In the genomic region with DNA sequence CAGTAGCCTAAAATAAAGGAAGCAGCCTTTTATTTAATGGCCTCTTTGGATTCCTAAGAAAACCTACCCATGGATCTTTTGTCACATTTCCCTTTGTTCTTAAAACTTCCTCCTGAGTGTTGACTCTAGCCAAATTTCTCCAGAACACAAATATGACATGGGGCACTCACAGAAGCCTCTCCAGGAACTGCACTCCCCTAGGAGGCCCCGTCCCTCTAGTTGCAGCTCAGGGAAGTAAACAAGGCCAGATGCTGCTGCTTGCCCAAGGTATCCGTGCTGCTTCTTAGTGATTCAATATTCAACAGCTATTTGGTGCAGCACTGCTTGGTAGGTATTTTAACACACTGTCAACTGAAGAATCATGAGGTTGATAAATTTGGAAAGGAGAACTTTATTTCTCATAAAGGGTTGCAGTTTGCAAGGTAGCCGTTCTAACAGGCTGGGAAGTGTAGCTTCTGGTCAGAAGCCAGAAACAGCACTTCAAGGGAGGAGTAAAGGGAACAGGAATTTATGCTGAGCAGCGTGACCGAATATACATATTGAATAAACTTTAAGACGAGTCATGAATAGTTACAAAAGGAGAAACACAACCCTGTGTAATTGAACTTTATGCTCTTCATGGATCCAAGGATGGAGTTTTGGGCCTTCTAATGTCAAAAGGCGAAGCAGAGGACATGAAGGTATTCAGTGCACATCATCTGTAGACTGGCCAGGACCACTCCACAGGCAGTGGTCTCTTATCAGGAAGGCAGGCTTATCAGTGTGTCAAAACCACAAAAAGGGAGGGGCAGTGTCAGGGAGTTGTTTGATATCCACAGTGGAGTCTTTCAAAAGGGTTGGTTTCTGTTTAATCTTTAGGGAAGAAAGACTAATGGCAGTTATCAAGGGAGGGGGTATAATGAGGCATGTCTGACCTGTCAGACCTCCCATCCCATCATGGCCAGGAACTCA, we compare ENCODE assay signal across 14 cellular contexts.
DNase-seq lines count a peak whose midpoint lies in the region; ATAC-seq and TF ChIP-seq lines count a peak whose summit lies in the region.
"Had no signal": no experiment of that assay in that cellular context is flagged by ENCODE, and none has a peak within 500 bp of the region (broad histone marks: within the 10 kb centered on the region; RNA-seq: fewer than 3 reads in every experiment).

No MANE protein-coding gene starts in this region.

- no peaks in the 10 kb centered on the region for H3K4me1 Mint-ChIP-seq in activated T-cell treated with anti-CD3 and anti-CD28 coated beads, Interleukin-2, amount 50 U/mL, for 72 hours (ENCODE audit: low read depth)
- H3K4me1 Mint-ChIP-seq: activated naive CD8-positive, alpha-beta T cell treated with anti-CD3 and anti-CD28 coated beads, Interleukin-2, amount 10 ng/mL, durations not matched to agents 7 days and 5 days had no signal

- CTCF ChIA-PET in PC-3 (lab: Charles Lee) = no interaction called here

- no peaks in the 10 kb centered on the region for H3K36me3 Mint-ChIP-seq in activated T-cell treated with anti-CD3 and anti-CD28 coated beads, Interleukin-2, amount 50 U/mL, for 72 hours (ENCODE audit: insufficient read depth in 2 of 2)
- H3K36me3 Mint-ChIP-seq: activated naive CD8-positive, alpha-beta T cell treated with anti-CD3 and anti-CD28 coated beads, Interleukin-2, amount 10 ng/mL, durations not matched to agents 7 days and 5 days; natural killer cell treated with Interleukin-12 subunit alpha and Interleukin-12 subunit beta and Interleukin-15 and Interleukin-18, amount 100 ng/mL, for 72 hours had no signal

- H3K27ac ChIP-seq in BLaER1 treated with 17β-estradiol and CSF1 and Interleukin-3, amounts not matched to agents 10 nM and 100 nM = no peak overlapping the region
- peak overlapping the region; percentile 3; the same call in 1 of the 2 replicates for H3K27ac ChIP-seq in PC-3 (ENCODE audit: low read length)
- peak overlapping the region; percentile 9 for H3K27ac ChIP-seq in foreskin keratinocyte
- no peak overlapping the region for H3K27ac ChIP-seq in esophagus muscularis mucosa (replicated peaks in 1 of 4)
- H3K27ac ChIP-seq: Peyer's patch had no signal

- 0 out of 2 replicates have a peak overlapping the region, but pooled peaks have one; percentile 42 for H2AFZ ChIP-seq in PC-3 (ENCODE audit: low read length)

- no peaks in the 10 kb centered on the region for H4K20me1 ChIP-seq in BLaER1 treated with 17β-estradiol and CSF1 and Interleukin-3, amounts not matched to agents 10 nM and 100 nM
- H4K20me1 ChIP-seq in PC-3 (ENCODE audit: low read length) = no peaks in the 10 kb centered on the region

- TF ChIP-seq EP300 in esophagus muscularis mucosa (IDR thresholded peaks at IDR 0.05) = no peak

- H3K4me2 ChIP-seq in BLaER1 treated with 17β-estradiol and CSF1 and Interleukin-3, amounts not matched to agents 10 nM and 100 nM = peak overlapping the region in 7 of 11 experiments; percentile 0 to 33 (median 20); a peak in 5 of 22 replicates
- no peak overlapping the region for H3K4me2 ChIP-seq in PC-3 (ENCODE audit: low read length)

- no peak overlapping the region for H3K4me3 ChIP-seq in BLaER1 treated with 17β-estradiol and CSF1 and Interleukin-3, amounts not matched to agents 10 nM and 100 nM
- H3K4me3 ChIP-seq in PC-3 (ENCODE audit: low read length) (no peak overlapping the region), esophagus muscularis mucosa (no peak overlapping the region)
- H3K4me3 ChIP-seq: Peyer's patch had no signal

- no peaks in the 10 kb centered on the region for H3K36me3 ChIP-seq in BLaER1 treated with 17β-estradiol and CSF1 and Interleukin-3, amounts not matched to agents 10 nM and 100 nM
- H3K36me3 ChIP-seq in PC-3 (ENCODE audit: low read depth, low read length) = no peaks in the 10 kb centered on the region
- no peaks in the 10 kb centered on the region for H3K36me3 ChIP-seq in esophagus muscularis mucosa
- H3K36me3 ChIP-seq: Peyer's patch had no signal

- DNase-seq in ELF-1 (ENCODE audit: low read depth, low spot score) (peak; percentile 43), PC-3 (peak; percentile 19), foreskin keratinocyte (peak in 1 of 2 donors; percentile 32), G401 (ENCODE audit: low spot score) (no peak), esophagus muscularis mucosa (ENCODE audit: extremely low spot score) (no peak)
- DNase-seq in activated T-cell treated with anti-CD3 and anti-CD28 coated beads, Interleukin-2, amount 50 U/mL, for 72 hours = no peak
- DNase-seq: activated naive CD8-positive, alpha-beta T cell treated with anti-CD3 and anti-CD28 coated beads, Interleukin-2, amount 10 ng/mL, durations not matched to agents 7 days and 5 days; H7; NCI-H1105 treated with DMSO at 0.1 percent for 48 hours; Peyer's patch; T1000 had no signal

- no peaks in the 10 kb centered on the region for H3K9me3 Mint-ChIP-seq in activated T-cell treated with anti-CD3 and anti-CD28 coated beads, Interleukin-2, amount 50 U/mL, for 72 hours
- H3K9me3 Mint-ChIP-seq: activated naive CD8-positive, alpha-beta T cell treated with anti-CD3 and anti-CD28 coated beads, Interleukin-2, amount 10 ng/mL, durations not matched to agents 7 days and 5 days; natural killer cell treated with Interleukin-12 subunit alpha and Interleukin-12 subunit beta and Interleukin-15 and Interleukin-18, amount 100 ng/mL, for 72 hours had no signal

- 57% methylated on average over 7 of the region's 7 CpGs for WGBS in esophagus muscularis mucosa

- in situ Hi-C loops in G401 (cut with HindIII; ENCODE audit: low sequenced_read_pairs) = no loop called here

- no peak overlapping the region for H3K4me3 Mint-ChIP-seq in activated T-cell treated with anti-CD3 and anti-CD28 coated beads, Interleukin-2, amount 50 U/mL, for 72 hours
- H3K4me3 Mint-ChIP-seq: activated naive CD8-positive, alpha-beta T cell treated with anti-CD3 and anti-CD28 coated beads, Interleukin-2, amount 10 ng/mL, durations not matched to agents 7 days and 5 days; natural killer cell treated with Interleukin-12 subunit alpha and Interleukin-12 subunit beta and Interleukin-15 and Interleukin-18, amount 100 ng/mL, for 72 hours had no signal

- H3K27ac Mint-ChIP-seq in activated T-cell treated with anti-CD3 and anti-CD28 coated beads, Interleukin-2, amount 50 U/mL, for 72 hours = no peak overlapping the region
- H3K27ac Mint-ChIP-seq: activated naive CD8-positive, alpha-beta T cell treated with anti-CD3 and anti-CD28 coated beads, Interleukin-2, amount 10 ng/mL, durations not matched to agents 7 days and 5 days; natural killer cell treated with Interleukin-12 subunit alpha and Interleukin-12 subunit beta and Interleukin-15 and Interleukin-18, amount 100 ng/mL, for 72 hours had no signal

- no peaks in the 10 kb centered on the region for H3K79me2 ChIP-seq in PC-3 (ENCODE audit: low read length)

- no peaks in the 10 kb centered on the region for H3K27me3 Mint-ChIP-seq in activated T-cell treated with anti-CD3 and anti-CD28 coated beads, Interleukin-2, amount 50 U/mL, for 72 hours (ENCODE audit: low read depth)
- H3K27me3 Mint-ChIP-seq: activated naive CD8-positive, alpha-beta T cell treated with anti-CD3 and anti-CD28 coated beads, Interleukin-2, amount 10 ng/mL, durations not matched to agents 7 days and 5 days had no signal

- H3F3A ChIP-seq in PC-3 (ENCODE audit: low read length, unreplicated experiment) = no peaks in the 10 kb centered on the region

- no peaks in the 10 kb centered on the region for H3K9me2 ChIP-seq in PC-3 (replicated peaks; ENCODE audit: low read length)

- H3K9me3 ChIP-seq in BLaER1 treated with 17β-estradiol and CSF1 and Interleukin-3, amounts not matched to agents 10 nM and 100 nM (replicated peaks in 1 of 11) = peaks cover 0 to 6% (median 0%) of the 10 kb centered on the region in 11 experiments; a peak in 3 of 22 replicates
- H3K9me3 ChIP-seq in PC-3 (ENCODE audit: low read length) (no peaks in the 10 kb centered on the region), esophagus muscularis mucosa (no peaks in the 10 kb centered on the region)
- H3K9me3 ChIP-seq: Peyer's patch had no signal

- no peaks in the 10 kb centered on the region for H3K27me3 ChIP-seq in BLaER1 treated with 17β-estradiol and CSF1 and Interleukin-3, amounts not matched to agents 10 nM and 100 nM
- H3K27me3 ChIP-seq in PC-3 (ENCODE audit: low read length) = no peaks in the 10 kb centered on the region
- H3K27me3 ChIP-seq in foreskin keratinocyte = no peaks in the 10 kb centered on the region
- H3K27me3 ChIP-seq in esophagus muscularis mucosa = no peaks in the 10 kb centered on the region
- H3K27me3 ChIP-seq: Peyer's patch had no signal

- H3K9ac ChIP-seq in BLaER1 treated with 17β-estradiol and CSF1 and Interleukin-3, amounts not matched to agents 10 nM and 100 nM = no peak overlapping the region
- H3K9ac ChIP-seq in PC-3 (ENCODE audit: low read length) = no peak overlapping the region

- POLR2A ChIA-PET in PC-3 (lab: Charles Lee; ENCODE audit: unreplicated experiment) = no interaction called here

- peaks cover 0 to 17% (median 13%) of the 10 kb centered on the region in 10 experiments; a peak in 12 of 20 replicates for H3K4me1 ChIP-seq in BLaER1 treated with 17β-estradiol and CSF1 and Interleukin-3, amounts not matched to agents 10 nM and 100 nM
- H3K4me1 ChIP-seq in PC-3 (ENCODE audit: insufficient read depth, low read length) (peaks cover 35% of the 10 kb centered on the region), foreskin keratinocyte (peaks cover 15% of the 10 kb centered on the region), esophagus muscularis mucosa (no peaks in the 10 kb centered on the region)
- H3K4me1 ChIP-seq: Peyer's patch had no signal

- TF ChIP-seq POLR2A in esophagus muscularis mucosa (IDR thresholded peaks at IDR 0.05; ENCODE audit: low read depth) = no peak

- no peak for TF ChIP-seq CTCF in PC-3 (conservative IDR thresholded peaks at IDR 0.05; ENCODE audit: low read depth, low read length)
- no peak for TF ChIP-seq CTCF in foreskin keratinocyte (conservative IDR thresholded peaks at IDR 0.05)
- no peak for TF ChIP-seq CTCF in esophagus muscularis mucosa (IDR thresholded peaks at IDR 0.05)

- BruUV-seq in PC-3 (replicated peaks; lab: Mats Ljungman, UMichigan) = no TSS peak

- no peak for ATAC-seq in PC-3
- ATAC-seq in foreskin keratinocyte = no peak
- ATAC-seq in GM21723 (IDR thresholded peaks at IDR 0.05; ENCODE audit: unreplicated experiment) = no peak
- ATAC-seq in activated T-cell treated with anti-CD3 and anti-CD28 coated beads, Interleukin-2, amount 50 U/mL, for 72 hours (replicated peaks in 1 of 2) = no peak
- ATAC-seq: natural killer cell treated with Interleukin-12 subunit alpha and Interleukin-12 subunit beta and Interleukin-15 and Interleukin-18, amount 100 ng/mL, for 72 hours had no signal

- intact Hi-C loops in PC-3 (cut with micrococcal nuclease) (loop anchor here (10.0 kb wide), 1 partner anchor 64 kb away; the partner anchor contains the start of gene CD24), esophagus muscularis mucosa (cut with DNase I) (no loop called here)

Comparison
In these comparisons a context has a peak if more than half of its experiments do, and no peak if none do; other contexts are left out.
1. H3K27ac ChIP-seq: peak in PC-3 (single experiment) and foreskin keratinocyte (single experiment); none in BLaER1 treated with 17β-estradiol and CSF1 and Interleukin-3, amounts not matched to agents 10 nM and 100 nM (0 of 11) and esophagus muscularis mucosa (0 of 4).
2. DNase-seq: peak in ELF-1 (single experiment) and PC-3 (single experiment); none in G401 (single experiment), esophagus muscularis mucosa (single experiment) and activated T-cell treated with anti-CD3 and anti-CD28 coated beads, Interleukin-2, amount 50 U/mL, for 72 hours (0 of 2).